ENCODE assay signal across 1 cellular context in the genomic region with DNA sequence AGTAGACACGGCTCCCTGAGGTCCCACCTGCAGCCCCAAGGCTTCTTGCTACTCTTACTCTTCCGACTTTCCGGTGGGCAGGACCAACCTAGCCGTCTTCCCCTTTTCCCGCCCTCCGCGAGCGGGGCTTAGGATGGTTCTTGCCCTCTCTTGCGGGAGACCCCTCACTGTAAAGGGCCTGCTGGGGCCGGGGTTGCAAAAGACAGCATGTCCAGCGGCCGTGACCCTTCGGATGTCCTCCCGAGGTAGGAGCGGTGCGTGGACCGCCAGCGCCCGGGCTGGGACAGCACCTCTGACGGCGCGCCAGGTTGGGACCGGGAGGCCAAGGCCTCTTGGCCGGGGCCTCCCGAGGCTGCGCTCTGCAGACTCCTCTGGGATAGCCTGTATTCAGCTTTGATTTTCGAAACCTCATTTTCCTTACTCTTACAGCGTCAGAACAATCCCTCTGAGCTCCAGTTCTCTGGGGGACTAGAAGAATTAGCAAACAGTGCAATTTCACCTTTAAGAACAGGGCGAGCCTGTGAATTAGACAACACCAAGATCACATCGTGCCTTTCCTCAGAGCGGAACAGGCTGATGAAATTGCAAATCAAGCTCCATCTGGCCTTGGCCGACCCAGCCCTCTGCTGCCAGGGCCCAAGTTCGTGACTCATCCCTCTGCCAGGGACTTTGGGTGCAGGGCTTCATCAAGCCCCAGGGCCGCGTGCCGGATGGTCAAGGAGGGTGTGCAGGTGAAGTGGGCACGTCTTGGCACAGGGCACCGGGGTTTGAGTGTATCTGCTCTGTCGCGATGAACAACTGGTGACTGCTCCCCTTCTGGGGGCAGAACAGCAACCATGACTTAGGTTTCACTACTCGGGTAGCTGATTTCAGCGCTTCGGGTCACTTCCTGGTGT.
TF ChIP-seq lines count a peak whose summit lies in the region.

No MANE protein-coding gene starts in this region.

TF ChIP-seq in K562, 482 proteins besides CTCF, POLR2A, EP300 and RAD21 (continued from another document and continues in another):
- TF ChIP-seq SRSF3 (IDR thresholded peaks at IDR 0.05; ENCODE audit: insufficient read depth, low read length): peak; percentile 84; the same call in 1 of the 2 replicates
- TF ChIP-seq, protein P1, sequence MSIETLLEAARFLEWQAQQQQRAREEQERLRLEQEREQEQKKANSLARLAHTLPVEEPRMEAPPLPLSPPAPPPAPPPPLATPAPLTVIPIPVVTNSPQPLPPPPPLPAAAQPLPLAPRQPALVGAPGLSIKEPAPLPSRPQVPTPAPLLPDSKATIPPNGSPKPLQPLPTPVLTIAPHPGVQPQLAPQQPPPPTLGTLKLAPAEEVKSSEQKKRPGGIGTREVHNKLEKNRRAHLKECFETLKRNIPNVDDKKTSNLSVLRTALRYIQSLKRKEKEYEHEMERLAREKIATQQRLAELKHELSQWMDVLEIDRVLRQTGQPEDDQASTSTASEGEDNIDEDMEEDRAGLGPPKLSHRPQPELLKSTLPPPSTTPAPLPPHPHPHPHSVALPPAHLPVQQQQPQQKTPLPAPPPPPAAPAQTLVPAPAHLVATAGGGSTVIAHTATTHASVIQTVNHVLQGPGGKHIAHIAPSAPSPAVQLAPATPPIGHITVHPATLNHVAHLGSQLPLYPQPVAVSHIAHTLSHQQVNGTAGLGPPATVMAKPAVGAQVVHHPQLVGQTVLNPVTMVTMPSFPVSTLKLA (conservative IDR thresholded peaks at IDR 0.05): no peak
- TF ChIP-seq ESRRB (CRISPR knock-in tag; IDR thresholded peaks at IDR 0.05; ENCODE audit: borderline replicate concordance): no peak
- no peak for TF ChIP-seq NR2C1 (IDR thresholded peaks at IDR 0.05)
- 0 out of 2 replicates have a peak, but pooled peaks have one; percentile 11 for TF ChIP-seq NR2C1 (tag; IDR thresholded peaks at IDR 0.05)
- TF ChIP-seq, protein P2, sequence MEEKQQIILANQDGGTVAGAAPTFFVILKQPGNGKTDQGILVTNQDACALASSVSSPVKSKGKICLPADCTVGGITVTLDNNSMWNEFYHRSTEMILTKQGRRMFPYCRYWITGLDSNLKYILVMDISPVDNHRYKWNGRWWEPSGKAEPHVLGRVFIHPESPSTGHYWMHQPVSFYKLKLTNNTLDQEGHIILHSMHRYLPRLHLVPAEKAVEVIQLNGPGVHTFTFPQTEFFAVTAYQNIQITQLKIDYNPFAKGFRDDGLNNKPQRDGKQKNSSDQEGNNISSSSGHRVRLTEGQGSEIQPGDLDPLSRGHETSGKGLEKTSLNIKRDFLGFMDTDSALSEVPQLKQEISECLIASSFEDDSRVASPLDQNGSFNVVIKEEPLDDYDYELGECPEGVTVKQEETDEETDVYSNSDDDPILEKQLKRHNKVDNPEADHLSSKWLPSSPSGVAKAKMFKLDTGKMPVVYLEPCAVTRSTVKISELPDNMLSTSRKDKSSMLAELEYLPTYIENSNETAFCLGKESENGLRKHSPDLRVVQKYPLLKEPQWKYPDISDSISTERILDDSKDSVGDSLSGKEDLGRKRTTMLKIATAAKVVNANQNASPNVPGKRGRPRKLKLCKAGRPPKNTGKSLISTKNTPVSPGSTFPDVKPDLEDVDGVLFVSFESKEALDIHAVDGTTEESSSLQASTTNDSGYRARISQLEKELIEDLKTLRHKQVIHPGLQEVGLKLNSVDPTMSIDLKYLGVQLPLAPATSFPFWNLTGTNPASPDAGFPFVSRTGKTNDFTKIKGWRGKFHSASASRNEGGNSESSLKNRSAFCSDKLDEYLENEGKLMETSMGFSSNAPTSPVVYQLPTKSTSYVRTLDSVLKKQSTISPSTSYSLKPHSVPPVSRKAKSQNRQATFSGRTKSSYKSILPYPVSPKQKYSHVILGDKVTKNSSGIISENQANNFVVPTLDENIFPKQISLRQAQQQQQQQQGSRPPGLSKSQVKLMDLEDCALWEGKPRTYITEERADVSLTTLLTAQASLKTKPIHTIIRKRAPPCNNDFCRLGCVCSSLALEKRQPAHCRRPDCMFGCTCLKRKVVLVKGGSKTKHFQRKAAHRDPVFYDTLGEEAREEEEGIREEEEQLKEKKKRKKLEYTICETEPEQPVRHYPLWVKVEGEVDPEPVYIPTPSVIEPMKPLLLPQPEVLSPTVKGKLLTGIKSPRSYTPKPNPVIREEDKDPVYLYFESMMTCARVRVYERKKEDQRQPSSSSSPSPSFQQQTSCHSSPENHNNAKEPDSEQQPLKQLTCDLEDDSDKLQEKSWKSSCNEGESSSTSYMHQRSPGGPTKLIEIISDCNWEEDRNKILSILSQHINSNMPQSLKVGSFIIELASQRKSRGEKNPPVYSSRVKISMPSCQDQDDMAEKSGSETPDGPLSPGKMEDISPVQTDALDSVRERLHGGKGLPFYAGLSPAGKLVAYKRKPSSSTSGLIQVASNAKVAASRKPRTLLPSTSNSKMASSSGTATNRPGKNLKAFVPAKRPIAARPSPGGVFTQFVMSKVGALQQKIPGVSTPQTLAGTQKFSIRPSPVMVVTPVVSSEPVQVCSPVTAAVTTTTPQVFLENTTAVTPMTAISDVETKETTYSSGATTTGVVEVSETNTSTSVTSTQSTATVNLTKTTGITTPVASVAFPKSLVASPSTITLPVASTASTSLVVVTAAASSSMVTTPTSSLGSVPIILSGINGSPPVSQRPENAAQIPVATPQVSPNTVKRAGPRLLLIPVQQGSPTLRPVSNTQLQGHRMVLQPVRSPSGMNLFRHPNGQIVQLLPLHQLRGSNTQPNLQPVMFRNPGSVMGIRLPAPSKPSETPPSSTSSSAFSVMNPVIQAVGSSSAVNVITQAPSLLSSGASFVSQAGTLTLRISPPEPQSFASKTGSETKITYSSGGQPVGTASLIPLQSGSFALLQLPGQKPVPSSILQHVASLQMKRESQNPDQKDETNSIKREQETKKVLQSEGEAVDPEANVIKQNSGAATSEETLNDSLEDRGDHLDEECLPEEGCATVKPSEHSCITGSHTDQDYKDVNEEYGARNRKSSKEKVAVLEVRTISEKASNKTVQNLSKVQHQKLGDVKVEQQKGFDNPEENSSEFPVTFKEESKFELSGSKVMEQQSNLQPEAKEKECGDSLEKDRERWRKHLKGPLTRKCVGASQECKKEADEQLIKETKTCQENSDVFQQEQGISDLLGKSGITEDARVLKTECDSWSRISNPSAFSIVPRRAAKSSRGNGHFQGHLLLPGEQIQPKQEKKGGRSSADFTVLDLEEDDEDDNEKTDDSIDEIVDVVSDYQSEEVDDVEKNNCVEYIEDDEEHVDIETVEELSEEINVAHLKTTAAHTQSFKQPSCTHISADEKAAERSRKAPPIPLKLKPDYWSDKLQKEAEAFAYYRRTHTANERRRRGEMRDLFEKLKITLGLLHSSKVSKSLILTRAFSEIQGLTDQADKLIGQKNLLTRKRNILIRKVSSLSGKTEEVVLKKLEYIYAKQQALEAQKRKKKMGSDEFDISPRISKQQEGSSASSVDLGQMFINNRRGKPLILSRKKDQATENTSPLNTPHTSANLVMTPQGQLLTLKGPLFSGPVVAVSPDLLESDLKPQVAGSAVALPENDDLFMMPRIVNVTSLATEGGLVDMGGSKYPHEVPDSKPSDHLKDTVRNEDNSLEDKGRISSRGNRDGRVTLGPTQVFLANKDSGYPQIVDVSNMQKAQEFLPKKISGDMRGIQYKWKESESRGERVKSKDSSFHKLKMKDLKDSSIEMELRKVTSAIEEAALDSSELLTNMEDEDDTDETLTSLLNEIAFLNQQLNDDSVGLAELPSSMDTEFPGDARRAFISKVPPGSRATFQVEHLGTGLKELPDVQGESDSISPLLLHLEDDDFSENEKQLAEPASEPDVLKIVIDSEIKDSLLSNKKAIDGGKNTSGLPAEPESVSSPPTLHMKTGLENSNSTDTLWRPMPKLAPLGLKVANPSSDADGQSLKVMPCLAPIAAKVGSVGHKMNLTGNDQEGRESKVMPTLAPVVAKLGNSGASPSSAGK (IDR thresholded peaks at IDR 0.05): peak; percentile 95
- TF ChIP-seq, protein P3, sequence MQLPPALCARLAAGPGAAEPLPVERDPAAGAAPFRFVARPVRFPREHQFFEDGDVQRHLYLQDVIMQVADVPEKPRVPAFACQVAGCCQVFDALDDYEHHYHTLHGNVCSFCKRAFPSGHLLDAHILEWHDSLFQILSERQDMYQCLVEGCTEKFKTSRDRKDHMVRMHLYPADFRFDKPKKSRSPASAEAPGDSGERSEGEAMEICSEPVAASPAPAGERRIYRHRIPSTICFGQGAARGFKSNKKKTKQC (CRISPR knock-in tag; IDR thresholded peaks at IDR 0.05): 0 out of 2 replicates have a peak, but pooled peaks have one; percentile 29
- no peak for TF ChIP-seq HNRNPK (IDR thresholded peaks at IDR 0.05; ENCODE audit: low read depth, low read length, poor library complexity, severe bottlenecking)
- no peak for TF ChIP-seq CBFA2T2 (conservative IDR thresholded peaks at IDR 0.05)
- TF ChIP-seq ZNF232 (CRISPR knock-in tag; IDR thresholded peaks at IDR 0.05): no peak
- no peak for TF ChIP-seq RNF2 (IDR thresholded peaks at IDR 0.05)
- TF ChIP-seq MAZ (CRISPR knock-in tag; conservative IDR thresholded peaks at IDR 0.05 in 1 of 2, IDR thresholded peaks at IDR 0.05 in 1 of 2): 0 out of 4 replicates have a peak, but pooled peaks of 1 of the 2 experiments have one; percentile 43
- TF ChIP-seq, protein P4, sequence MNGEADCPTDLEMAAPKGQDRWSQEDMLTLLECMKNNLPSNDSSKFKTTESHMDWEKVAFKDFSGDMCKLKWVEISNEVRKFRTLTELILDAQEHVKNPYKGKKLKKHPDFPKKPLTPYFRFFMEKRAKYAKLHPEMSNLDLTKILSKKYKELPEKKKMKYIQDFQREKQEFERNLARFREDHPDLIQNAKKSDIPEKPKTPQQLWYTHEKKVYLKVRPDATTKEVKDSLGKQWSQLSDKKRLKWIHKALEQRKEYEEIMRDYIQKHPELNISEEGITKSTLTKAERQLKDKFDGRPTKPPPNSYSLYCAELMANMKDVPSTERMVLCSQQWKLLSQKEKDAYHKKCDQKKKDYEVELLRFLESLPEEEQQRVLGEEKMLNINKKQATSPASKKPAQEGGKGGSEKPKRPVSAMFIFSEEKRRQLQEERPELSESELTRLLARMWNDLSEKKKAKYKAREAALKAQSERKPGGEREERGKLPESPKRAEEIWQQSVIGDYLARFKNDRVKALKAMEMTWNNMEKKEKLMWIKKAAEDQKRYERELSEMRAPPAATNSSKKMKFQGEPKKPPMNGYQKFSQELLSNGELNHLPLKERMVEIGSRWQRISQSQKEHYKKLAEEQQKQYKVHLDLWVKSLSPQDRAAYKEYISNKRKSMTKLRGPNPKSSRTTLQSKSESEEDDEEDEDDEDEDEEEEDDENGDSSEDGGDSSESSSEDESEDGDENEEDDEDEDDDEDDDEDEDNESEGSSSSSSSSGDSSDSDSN (IDR thresholded peaks at IDR 0.05; ENCODE audit: borderline replicate concordance in 1 of 2, low read depth in 2 of 2, low read length in 2 of 2): peak in 1 of 2 experiments; percentile 75; a peak in 2 of 4 replicates
- peak; percentile 83 for TF ChIP-seq RBFOX2 (IDR thresholded peaks at IDR 0.05; ENCODE audit: low read depth, low read length)
- TF ChIP-seq, protein P5, sequence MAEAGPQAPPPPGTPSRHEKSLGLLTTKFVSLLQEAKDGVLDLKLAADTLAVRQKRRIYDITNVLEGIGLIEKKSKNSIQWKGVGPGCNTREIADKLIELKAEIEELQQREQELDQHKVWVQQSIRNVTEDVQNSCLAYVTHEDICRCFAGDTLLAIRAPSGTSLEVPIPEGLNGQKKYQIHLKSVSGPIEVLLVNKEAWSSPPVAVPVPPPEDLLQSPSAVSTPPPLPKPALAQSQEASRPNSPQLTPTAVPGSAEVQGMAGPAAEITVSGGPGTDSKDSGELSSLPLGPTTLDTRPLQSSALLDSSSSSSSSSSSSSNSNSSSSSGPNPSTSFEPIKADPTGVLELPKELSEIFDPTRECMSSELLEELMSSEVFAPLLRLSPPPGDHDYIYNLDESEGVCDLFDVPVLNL (CRISPR knock-in tag; IDR thresholded peaks at IDR 0.05; ENCODE audit: low read depth): 0 out of 2 replicates have a peak, but pooled peaks have one; percentile 58
- peak; percentile 22 for TF ChIP-seq TBP (optimal IDR thresholded peaks at IDR 0.05; ENCODE audit: low read depth, low read length)
- 0 out of 2 replicates have a peak, but pooled peaks have one; percentile 12 for TF ChIP-seq SMARCA4 (IDR thresholded peaks at IDR 0.05)
- TF ChIP-seq, protein P6, sequence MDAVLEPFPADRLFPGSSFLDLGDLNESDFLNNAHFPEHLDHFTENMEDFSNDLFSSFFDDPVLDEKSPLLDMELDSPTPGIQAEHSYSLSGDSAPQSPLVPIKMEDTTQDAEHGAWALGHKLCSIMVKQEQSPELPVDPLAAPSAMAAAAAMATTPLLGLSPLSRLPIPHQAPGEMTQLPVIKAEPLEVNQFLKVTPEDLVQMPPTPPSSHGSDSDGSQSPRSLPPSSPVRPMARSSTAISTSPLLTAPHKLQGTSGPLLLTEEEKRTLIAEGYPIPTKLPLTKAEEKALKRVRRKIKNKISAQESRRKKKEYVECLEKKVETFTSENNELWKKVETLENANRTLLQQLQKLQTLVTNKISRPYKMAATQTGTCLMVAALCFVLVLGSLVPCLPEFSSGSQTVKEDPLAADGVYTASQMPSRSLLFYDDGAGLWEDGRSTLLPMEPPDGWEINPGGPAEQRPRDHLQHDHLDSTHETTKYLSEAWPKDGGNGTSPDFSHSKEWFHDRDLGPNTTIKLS (IDR thresholded peaks at IDR 0.05; ENCODE audit: borderline replicate concordance, low read depth): peak; percentile 11; the same call in 1 of the 2 replicates
- peak; percentile 16; the same call in 1 of the 2 replicates for TF ChIP-seq E2F3 (CRISPR knock-in tag; IDR thresholded peaks at IDR 0.05)
- no peak for TF ChIP-seq NR4A1 (CRISPR knock-in tag; IDR thresholded peaks at IDR 0.05)
- peak; percentile 73 for TF ChIP-seq NR4A1 (tag; IDR thresholded peaks at IDR 0.05)
- peak; percentile 72; the same call in 1 of the 2 replicates for TF ChIP-seq ZNF175 (CRISPR knock-in tag; IDR thresholded peaks at IDR 0.05; ENCODE audit: low read depth)
- TF ChIP-seq, protein P7, sequence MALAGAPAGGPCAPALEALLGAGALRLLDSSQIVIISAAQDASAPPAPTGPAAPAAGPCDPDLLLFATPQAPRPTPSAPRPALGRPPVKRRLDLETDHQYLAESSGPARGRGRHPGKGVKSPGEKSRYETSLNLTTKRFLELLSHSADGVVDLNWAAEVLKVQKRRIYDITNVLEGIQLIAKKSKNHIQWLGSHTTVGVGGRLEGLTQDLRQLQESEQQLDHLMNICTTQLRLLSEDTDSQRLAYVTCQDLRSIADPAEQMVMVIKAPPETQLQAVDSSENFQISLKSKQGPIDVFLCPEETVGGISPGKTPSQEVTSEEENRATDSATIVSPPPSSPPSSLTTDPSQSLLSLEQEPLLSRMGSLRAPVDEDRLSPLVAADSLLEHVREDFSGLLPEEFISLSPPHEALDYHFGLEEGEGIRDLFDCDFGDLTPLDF (CRISPR knock-in tag; IDR thresholded peaks at IDR 0.05): 0 out of 2 replicates have a peak, but pooled peaks have one; percentile 6
- TF ChIP-seq, protein P8, sequence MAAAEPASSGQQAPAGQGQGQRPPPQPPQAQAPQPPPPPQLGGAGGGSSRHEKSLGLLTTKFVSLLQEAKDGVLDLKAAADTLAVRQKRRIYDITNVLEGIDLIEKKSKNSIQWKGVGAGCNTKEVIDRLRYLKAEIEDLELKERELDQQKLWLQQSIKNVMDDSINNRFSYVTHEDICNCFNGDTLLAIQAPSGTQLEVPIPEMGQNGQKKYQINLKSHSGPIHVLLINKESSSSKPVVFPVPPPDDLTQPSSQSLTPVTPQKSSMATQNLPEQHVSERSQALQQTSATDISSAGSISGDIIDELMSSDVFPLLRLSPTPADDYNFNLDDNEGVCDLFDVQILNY (CRISPR knock-in tag; IDR thresholded peaks at IDR 0.05): peak; percentile 87; the same call in 1 of the 2 replicates
- TF ChIP-seq JUND (IDR thresholded peaks at IDR 0.05; ENCODE audit: borderline replicate concordance, low read depth, low read length): peak; percentile 70
- TF ChIP-seq JUND (tag; IDR thresholded peaks at IDR 0.05; ENCODE audit: borderline replicate concordance, low read depth, low read length): peak; percentile 31; the same call in 1 of the 3 replicates
- peak; percentile 57 for TF ChIP-seq L3MBTL2 (IDR thresholded peaks at IDR 0.05)
- peak; percentile 12; the same call in 1 of the 2 replicates for TF ChIP-seq ELF1 (tag; IDR thresholded peaks at IDR 0.05)
